1 cellular context compared by ENCODE assay signal in the genomic region with DNA sequence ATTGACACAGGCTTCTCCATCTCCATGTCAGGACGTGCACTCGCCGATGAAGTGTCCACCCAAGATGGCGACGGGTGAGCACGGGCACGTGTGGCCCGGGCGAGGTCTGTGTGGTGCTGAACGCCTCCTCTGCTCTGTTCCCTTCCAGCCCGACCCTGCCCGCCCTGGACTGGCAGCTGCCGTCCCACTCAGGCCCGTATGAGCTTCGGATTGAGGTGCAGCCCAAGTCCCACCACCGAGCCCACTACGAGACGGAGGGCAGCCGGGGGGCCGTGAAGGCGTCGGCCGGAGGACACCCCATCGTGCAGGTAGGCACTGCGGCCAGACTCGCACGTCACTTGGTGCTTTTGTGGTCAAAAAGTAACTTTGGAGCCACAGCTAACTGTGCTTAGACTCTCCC.
TF ChIP-seq lines count a peak whose summit lies in the region.

No MANE protein-coding gene starts in this region.

TF ChIP-seq in H1, 55 proteins besides CTCF, POLR2A, EP300 and RAD21 (continued from another document):
- TF ChIP-seq, protein P1, sequence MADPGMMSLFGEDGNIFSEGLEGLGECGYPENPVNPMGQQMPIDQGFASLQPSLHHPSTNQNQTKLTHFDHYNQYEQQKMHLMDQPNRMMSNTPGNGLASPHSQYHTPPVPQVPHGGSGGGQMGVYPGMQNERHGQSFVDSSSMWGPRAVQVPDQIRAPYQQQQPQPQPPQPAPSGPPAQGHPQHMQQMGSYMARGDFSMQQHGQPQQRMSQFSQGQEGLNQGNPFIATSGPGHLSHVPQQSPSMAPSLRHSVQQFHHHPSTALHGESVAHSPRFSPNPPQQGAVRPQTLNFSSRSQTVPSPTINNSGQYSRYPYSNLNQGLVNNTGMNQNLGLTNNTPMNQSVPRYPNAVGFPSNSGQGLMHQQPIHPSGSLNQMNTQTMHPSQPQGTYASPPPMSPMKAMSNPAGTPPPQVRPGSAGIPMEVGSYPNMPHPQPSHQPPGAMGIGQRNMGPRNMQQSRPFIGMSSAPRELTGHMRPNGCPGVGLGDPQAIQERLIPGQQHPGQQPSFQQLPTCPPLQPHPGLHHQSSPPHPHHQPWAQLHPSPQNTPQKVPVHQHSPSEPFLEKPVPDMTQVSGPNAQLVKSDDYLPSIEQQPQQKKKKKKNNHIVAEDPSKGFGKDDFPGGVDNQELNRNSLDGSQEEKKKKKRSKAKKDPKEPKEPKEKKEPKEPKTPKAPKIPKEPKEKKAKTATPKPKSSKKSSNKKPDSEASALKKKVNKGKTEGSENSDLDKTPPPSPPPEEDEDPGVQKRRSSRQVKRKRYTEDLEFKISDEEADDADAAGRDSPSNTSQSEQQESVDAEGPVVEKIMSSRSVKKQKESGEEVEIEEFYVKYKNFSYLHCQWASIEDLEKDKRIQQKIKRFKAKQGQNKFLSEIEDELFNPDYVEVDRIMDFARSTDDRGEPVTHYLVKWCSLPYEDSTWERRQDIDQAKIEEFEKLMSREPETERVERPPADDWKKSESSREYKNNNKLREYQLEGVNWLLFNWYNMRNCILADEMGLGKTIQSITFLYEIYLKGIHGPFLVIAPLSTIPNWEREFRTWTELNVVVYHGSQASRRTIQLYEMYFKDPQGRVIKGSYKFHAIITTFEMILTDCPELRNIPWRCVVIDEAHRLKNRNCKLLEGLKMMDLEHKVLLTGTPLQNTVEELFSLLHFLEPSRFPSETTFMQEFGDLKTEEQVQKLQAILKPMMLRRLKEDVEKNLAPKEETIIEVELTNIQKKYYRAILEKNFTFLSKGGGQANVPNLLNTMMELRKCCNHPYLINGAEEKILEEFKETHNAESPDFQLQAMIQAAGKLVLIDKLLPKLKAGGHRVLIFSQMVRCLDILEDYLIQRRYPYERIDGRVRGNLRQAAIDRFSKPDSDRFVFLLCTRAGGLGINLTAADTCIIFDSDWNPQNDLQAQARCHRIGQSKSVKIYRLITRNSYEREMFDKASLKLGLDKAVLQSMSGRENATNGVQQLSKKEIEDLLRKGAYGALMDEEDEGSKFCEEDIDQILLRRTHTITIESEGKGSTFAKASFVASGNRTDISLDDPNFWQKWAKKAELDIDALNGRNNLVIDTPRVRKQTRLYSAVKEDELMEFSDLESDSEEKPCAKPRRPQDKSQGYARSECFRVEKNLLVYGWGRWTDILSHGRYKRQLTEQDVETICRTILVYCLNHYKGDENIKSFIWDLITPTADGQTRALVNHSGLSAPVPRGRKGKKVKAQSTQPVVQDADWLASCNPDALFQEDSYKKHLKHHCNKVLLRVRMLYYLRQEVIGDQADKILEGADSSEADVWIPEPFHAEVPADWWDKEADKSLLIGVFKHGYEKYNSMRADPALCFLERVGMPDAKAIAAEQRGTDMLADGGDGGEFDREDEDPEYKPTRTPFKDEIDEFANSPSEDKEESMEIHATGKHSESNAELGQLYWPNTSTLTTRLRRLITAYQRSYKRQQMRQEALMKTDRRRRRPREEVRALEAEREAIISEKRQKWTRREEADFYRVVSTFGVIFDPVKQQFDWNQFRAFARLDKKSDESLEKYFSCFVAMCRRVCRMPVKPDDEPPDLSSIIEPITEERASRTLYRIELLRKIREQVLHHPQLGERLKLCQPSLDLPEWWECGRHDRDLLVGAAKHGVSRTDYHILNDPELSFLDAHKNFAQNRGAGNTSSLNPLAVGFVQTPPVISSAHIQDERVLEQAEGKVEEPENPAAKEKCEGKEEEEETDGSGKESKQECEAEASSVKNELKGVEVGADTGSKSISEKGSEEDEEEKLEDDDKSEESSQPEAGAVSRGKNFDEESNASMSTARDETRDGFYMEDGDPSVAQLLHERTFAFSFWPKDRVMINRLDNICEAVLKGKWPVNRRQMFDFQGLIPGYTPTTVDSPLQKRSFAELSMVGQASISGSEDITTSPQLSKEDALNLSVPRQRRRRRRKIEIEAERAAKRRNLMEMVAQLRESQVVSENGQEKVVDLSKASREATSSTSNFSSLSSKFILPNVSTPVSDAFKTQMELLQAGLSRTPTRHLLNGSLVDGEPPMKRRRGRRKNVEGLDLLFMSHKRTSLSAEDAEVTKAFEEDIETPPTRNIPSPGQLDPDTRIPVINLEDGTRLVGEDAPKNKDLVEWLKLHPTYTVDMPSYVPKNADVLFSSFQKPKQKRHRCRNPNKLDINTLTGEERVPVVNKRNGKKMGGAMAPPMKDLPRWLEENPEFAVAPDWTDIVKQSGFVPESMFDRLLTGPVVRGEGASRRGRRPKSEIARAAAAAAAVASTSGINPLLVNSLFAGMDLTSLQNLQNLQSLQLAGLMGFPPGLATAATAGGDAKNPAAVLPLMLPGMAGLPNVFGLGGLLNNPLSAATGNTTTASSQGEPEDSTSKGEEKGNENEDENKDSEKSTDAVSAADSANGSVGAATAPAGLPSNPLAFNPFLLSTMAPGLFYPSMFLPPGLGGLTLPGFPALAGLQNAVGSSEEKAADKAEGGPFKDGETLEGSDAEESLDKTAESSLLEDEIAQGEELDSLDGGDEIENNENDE (IDR thresholded peaks at IDR 0.05; ENCODE audit: insufficient replicate concordance, low read length): no peak
- TF ChIP-seq HDAC6 (IDR thresholded peaks at IDR 0.05; ENCODE audit: low read depth, low read length) (no peak), SP2 (IDR thresholded peaks at IDR 0.05; ENCODE audit: low read length) (no peak), RFX5 (IDR thresholded peaks at IDR 0.05; ENCODE audit: borderline replicate concordance, low read depth, low read length) (no peak), JUND (IDR thresholded peaks at IDR 0.05; ENCODE audit: low read length) (no peak), TBP (IDR thresholded peaks at IDR 0.05; ENCODE audit: low read depth, low read length) (no peak), NANOG (IDR thresholded peaks at IDR 0.05; ENCODE audit: insufficient read depth, low read depth, low read length, poor library complexity, severe bottlenecking) (no peak)
